ENCODE assay signal across 14 cellular contexts in the genomic region with DNA sequence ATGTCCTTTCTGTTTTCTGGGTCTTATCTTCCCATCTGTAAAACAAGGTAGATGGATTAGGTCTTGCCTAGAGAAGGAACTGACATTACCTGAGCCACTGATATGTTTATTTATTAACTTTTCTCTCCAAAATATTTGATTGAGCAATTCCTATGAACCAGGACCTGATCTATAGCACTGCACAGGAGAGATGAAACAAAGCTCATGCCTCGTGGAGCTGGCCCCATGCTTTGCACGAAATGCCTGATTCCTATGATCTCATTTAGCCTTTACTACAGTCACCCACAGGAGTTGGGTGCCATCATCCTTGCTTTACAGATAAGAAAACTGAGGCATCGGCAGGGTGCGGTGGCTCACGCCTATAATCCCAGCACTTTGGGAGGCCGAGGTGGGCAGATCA. TPM values are rescaled to one million over a fixed set of nuclear protein-coding genes. Genes with fewer than 3 reads are reported as not detected.
DNase-seq lines count a peak whose midpoint lies in the region; ATAC-seq and TF ChIP-seq lines count a peak whose summit lies in the region.
"Had no signal": no experiment of that assay in that cellular context is flagged by ENCODE, and none has a peak within 500 bp of the region (broad histone marks: within the 10 kb centered on the region; RNA-seq: fewer than 3 reads in every experiment).

No MANE protein-coding gene starts in this region.

- 95% methylated on average over 2 to 6 of the region's 6 CpGs for WGBS in endodermal cell (ENCODE audit: insufficient coverage in 1 of 2, insufficient read length in 1 of 2), 2 experiments
- WGBS in suprapubic skin, result 94% methylated on average over 6 of the region's 6 CpGs

- H3K9me3 ChIP-seq in cardiac muscle cell (ENCODE audit: low read depth) (no peaks in the 10 kb centered on the region), endodermal cell (ENCODE audit: control insufficient read depth, low read length) (peaks cover 3% of the 10 kb centered on the region), suprapubic skin (no peaks in the 10 kb centered on the region)

- no peak overlapping the region for H3K4me3 Mint-ChIP-seq in endodermal cell
- H3K4me3 Mint-ChIP-seq: CD8-positive, alpha-beta T cell had no signal

- peak overlapping the region; percentile 84 for H3K27ac ChIP-seq in cardiac muscle cell
- no peak overlapping the region for H3K27ac ChIP-seq in endodermal cell (ENCODE audit: low read depth, low read length)
- peak overlapping the region; percentile 34 for H3K27ac ChIP-seq in suprapubic skin
- H3K27ac ChIP-seq: GM23248 had no signal

- TF ChIP-seq EP300 in suprapubic skin (IDR thresholded peaks at IDR 0.05), result no peak

- H3K36me3 Mint-ChIP-seq in endodermal cell (ENCODE audit: low read depth), result no peaks in the 10 kb centered on the region
- H3K36me3 Mint-ChIP-seq: CD8-positive, alpha-beta T cell had no signal

- H3K9me3 Mint-ChIP-seq in endodermal cell, result no peaks in the 10 kb centered on the region

- no peaks in the 10 kb centered on the region for H3K27me3 Mint-ChIP-seq in endodermal cell (ENCODE audit: insufficient read depth)

- TF ChIP-seq POLR2A in suprapubic skin (IDR thresholded peaks at IDR 0.05), result no peak

- intact Hi-C loops in Right ventricle myocardium superior (cut with DNase I), result no loop called here

- no peak overlapping the region for H3K27ac Mint-ChIP-seq in endodermal cell
- H3K27ac Mint-ChIP-seq: CD8-positive, alpha-beta T cell had no signal

- no peak for TF ChIP-seq CTCF in cardiac muscle cell (IDR thresholded peaks at IDR 0.05; ENCODE audit: low read depth, low read length)
- TF ChIP-seq CTCF in endodermal cell (conservative IDR thresholded peaks at IDR 0.05), result no peak
- no peak for TF ChIP-seq CTCF in suprapubic skin (IDR thresholded peaks at IDR 0.05)

- peaks cover 44% of the 10 kb centered on the region for H3K4me1 ChIP-seq in cardiac muscle cell (ENCODE audit: low read depth)
- H3K4me1 ChIP-seq in endodermal cell (ENCODE audit: control insufficient read depth, insufficient read depth, low read length), result peaks cover 19% of the 10 kb centered on the region
- peaks cover 34% of the 10 kb centered on the region for H3K4me1 ChIP-seq in suprapubic skin

- no peak for ATAC-seq in Right ventricle myocardium superior (ENCODE audit: poor library complexity)
- ATAC-seq: CD8-positive, alpha-beta T cell; HCT116 had no signal

- H3K4me1 Mint-ChIP-seq in endodermal cell, result peaks cover 31% of the 10 kb centered on the region

- H3K27me3 ChIP-seq in cardiac muscle cell, result no peaks in the 10 kb centered on the region
- no peaks in the 10 kb centered on the region for H3K27me3 ChIP-seq in endodermal cell (ENCODE audit: control insufficient read depth, insufficient read depth, low read length, poor library complexity, severe bottlenecking)
- no peaks in the 10 kb centered on the region for H3K27me3 ChIP-seq in suprapubic skin

- H3K4me3 ChIP-seq in cardiac muscle cell (no peak overlapping the region), endodermal cell (ENCODE audit: low read length) (no peak overlapping the region), suprapubic skin (no peak overlapping the region)
- H3K4me3 ChIP-seq: GM23248 had no signal

- no peak for DNase-seq in cardiac muscle cell (ENCODE audit: low read depth in 1 of 2, low spot score in 1 of 2)
- no peak for DNase-seq in Right ventricle myocardium superior
- DNase-seq in endodermal cell, result peak; percentile 6
- DNase-seq in mesenteric fat pad (ENCODE audit: low spot score), result peak; percentile 67
- DNase-seq in suprapubic skin (ENCODE audit: low spot score in 2 of 2), result peak; percentile 32 to 45
- DNase-seq in CD1c-positive myeloid dendritic cell (ENCODE audit: extremely low spot score), result no peak
- no peak for DNase-seq in activated CD4-positive, CD25-positive, alpha-beta regulatory T cell (lab: John Stamatoyannopoulos, UW)
- no peak for DNase-seq in stimulated activated CD4-positive, alpha-beta T cell treated with anti-CD3 and anti-CD28 coated beads, Interleukin-1b, Interleukin-23, amount 100 ng/mL, for 48 hours
- DNase-seq: 8988T; CD8-positive, alpha-beta T cell; DMS79 treated with DMSO at 0.1 percent for 48 hours; NCI-H187 treated with DMSO at 0.1 percent for 48 hours had no signal

- H3K36me3 ChIP-seq in cardiac muscle cell (no peaks in the 10 kb centered on the region), endodermal cell (ENCODE audit: control insufficient read depth, insufficient read depth, low read length) (no peaks in the 10 kb centered on the region), suprapubic skin (no peaks in the 10 kb centered on the region)

- H3K9ac ChIP-seq in endodermal cell (ENCODE audit: extremely low read depth, low read length, poor library complexity, severe bottlenecking), result no peak overlapping the region
- H3K9ac ChIP-seq: GM23248 had no signal

RNA-seq across cellular contexts. Expression of gene ZMIZ1, which starts 48.2 kb away (rescaled TPM):
- 57.1 and 78.8 TPM in 2 replicates for total RNA-seq in cardiac muscle cell
- polyA plus RNA-seq in cardiac muscle cell, result 48.2 and 57.7 TPM in 2 replicates
- 44.8 TPM for total RNA-seq in Right ventricle myocardium superior
- 10 to 100 TPM; 65.3 to 67.5 TPM for total RNA-seq in endodermal cell
- polyA plus RNA-seq in endodermal cell (2013, experiment 1 of 2), result 77.5 TPM
- polyA plus RNA-seq in endodermal cell (2013, experiment 2 of 2), result 68.6 TPM
- total RNA-seq in mesenteric fat pad, result 81.1 TPM
- 100 to 1,000 TPM in 1 of 4 donors, 10 to 100 TPM in 3; 71.9 to 104 (median 79.5) TPM for total RNA-seq in suprapubic skin

Comparison
In these comparisons a context has a peak if more than half of its experiments do, and no peak if none do; other contexts are left out.
1. DNase-seq: peak in endodermal cell (single experiment), mesenteric fat pad (single experiment) and suprapubic skin (2 of 2); none in cardiac muscle cell (0 of 2), Right ventricle myocardium superior (single experiment), CD1c-positive myeloid dendritic cell (single experiment), activated CD4-positive, CD25-positive, alpha-beta regulatory T cell (0 of 4) and stimulated activated CD4-positive, alpha-beta T cell treated with anti-CD3 and anti-CD28 coated beads, Interleukin-1b, Interleukin-23, amount 100 ng/mL, for 48 hours (single experiment).